ENCODE assay signal across 21 cellular contexts in genomic region chr12:56282030-56282429, GRCh38. TPM values are rescaled to one million over a fixed set of nuclear protein-coding genes. Genes with fewer than 3 reads are reported as not detected.
A peak's percentile ranks its signal among the peaks of the same experiment; 100 is the strongest.
DNase-seq lines count a peak whose midpoint lies in the region; ATAC-seq, FAIRE-seq and TF ChIP-seq lines count a peak whose summit lies in the region.
"Had no signal": no experiment of that assay in that cellular context is flagged by ENCODE, and none has a peak within 500 bp of the region (broad histone marks: within the 10 kb centered on the region; RNA-seq: fewer than 3 reads in every experiment).

No MANE protein-coding gene starts in this region.

- H3K27ac ChIP-seq in CD8-positive, alpha-beta memory T cell (ENCODE audit: low read depth, low read length), result no peak overlapping the region
- H3K27ac ChIP-seq in sigmoid colon, result peak overlapping the region in 3 of 4 donors; percentile 62 to 72 (median 62)
- H3K27ac ChIP-seq in left lung, result no peak overlapping the region
- H3K27ac ChIP-seq: RWPE1 had no signal

- H3K9me3 ChIP-seq in CD8-positive, alpha-beta memory T cell (ENCODE audit: low read length), result no peaks in the 10 kb centered on the region
- H3K9me3 ChIP-seq in sigmoid colon, result no peaks in the 10 kb centered on the region
- H3K9me3 ChIP-seq in left lung, result no peaks in the 10 kb centered on the region

- peaks cover 54% of the 10 kb centered on the region for H3K36me3 ChIP-seq in CD8-positive, alpha-beta memory T cell (ENCODE audit: insufficient read depth, low read length)
- H3K36me3 ChIP-seq in sigmoid colon (peaks cover 30 to 97% (median 65%) of the 10 kb centered on the region in 4 donors), left lung (peaks cover 0 to 93% of the 10 kb centered on the region in 2 donors)

- H3K9me3 Mint-ChIP-seq in activated T-cell treated with anti-CD3 and anti-CD28 coated beads, Interleukin-2, amount 50 U/mL, for 24 hours, result no peaks in the 10 kb centered on the region
- H3K9me3 Mint-ChIP-seq in CD8-positive, alpha-beta memory T cell, result no peaks in the 10 kb centered on the region
- H3K9me3 Mint-ChIP-seq in activated T-helper 17 cell treated with anti-CD3 and anti-CD28 coated beads, Interleukin-2, amount 50 U/mL, for 72 hours, result no peaks in the 10 kb centered on the region

- no peak for DNase-seq in activated T-cell treated with anti-CD3 and anti-CD28 coated beads, Interleukin-2, amount 50 U/mL, for 24 hours
- no peak for DNase-seq in activated T-cell treated with anti-CD3 and anti-CD28 coated beads, Interleukin-2, amount 50 U/mL, for 1 hour
- no peak for DNase-seq in CD8-positive, alpha-beta memory T cell
- no peak for DNase-seq in sigmoid colon
- no peak for DNase-seq in GM19239 (ENCODE audit: insufficient read length, low spot score)
- DNase-seq in left lung, result no peak
- DNase-seq: DMS153, DND-41, NCI-H1092 treated with DMSO at 0.1 percent for 48 hours, NCI-H1436, NCI-H187, NCI-H2081 treated with DMSO at 0.1 percent for 48 hours, NCI-H2171, NCI-H226, NCI-H510A, NCI-H69, SHP77 had no signal

- no peaks in the 10 kb centered on the region for H3K27me3 Mint-ChIP-seq in activated T-cell treated with anti-CD3 and anti-CD28 coated beads, Interleukin-2, amount 50 U/mL, for 24 hours
- no peaks in the 10 kb centered on the region for H3K27me3 Mint-ChIP-seq in CD8-positive, alpha-beta memory T cell
- H3K27me3 Mint-ChIP-seq in activated T-helper 17 cell treated with anti-CD3 and anti-CD28 coated beads, Interleukin-2, amount 50 U/mL, for 72 hours, result no peaks in the 10 kb centered on the region

- TF ChIP-seq CTCF in sigmoid colon (IDR thresholded peaks at IDR 0.05), result no peak
- no peak for TF ChIP-seq CTCF in left lung (IDR thresholded peaks at IDR 0.05)

- no peak for ATAC-seq in activated T-helper 17 cell treated with anti-CD3 and anti-CD28 coated beads, Interleukin-2, amount 50 U/mL, for 72 hours (replicated peaks)
- no peak for ATAC-seq in HG02588 (IDR thresholded peaks at IDR 0.05; ENCODE audit: unreplicated experiment)
- ATAC-seq in left lung, result no peak

- intact Hi-C loops in sigmoid colon (cut with DNase I), result no loop called here
- intact Hi-C loops in left lung (cut with DNase I), result no loop called here

- peak in 1 of 4 donors; percentile 31 for TF ChIP-seq EP300 in sigmoid colon (IDR thresholded peaks at IDR 0.05)

- CTCF ChIA-PET in CD8-positive, alpha-beta memory T cell (lab: Charles Lee), result no interaction called here

- POLR2A ChIA-PET in CD8-positive, alpha-beta memory T cell (lab: Charles Lee), result no interaction called here

- no peaks in the 10 kb centered on the region for H3K27me3 ChIP-seq in CD8-positive, alpha-beta memory T cell (ENCODE audit: insufficient read depth, low read length, poor library complexity, severe bottlenecking)
- H3K27me3 ChIP-seq in sigmoid colon, result no peaks in the 10 kb centered on the region
- no peaks in the 10 kb centered on the region for H3K27me3 ChIP-seq in left lung

- no peaks in the 10 kb centered on the region for H3K4me1 ChIP-seq in CD8-positive, alpha-beta memory T cell (ENCODE audit: insufficient read depth, low read length)
- peaks cover 0 to 34% (median 11%) of the 10 kb centered on the region in 4 donors for H3K4me1 ChIP-seq in sigmoid colon
- peaks cover 0 to 11% of the 10 kb centered on the region in 2 donors for H3K4me1 ChIP-seq in left lung

- WGBS in sigmoid colon, 2 donors, result 81 to 88% methylated on average over 6 of the region's 6 CpGs

- H3K36me3 Mint-ChIP-seq in activated T-cell treated with anti-CD3 and anti-CD28 coated beads, Interleukin-2, amount 50 U/mL, for 24 hours (ENCODE audit: low read depth), result peaks cover 86% of the 10 kb centered on the region
- H3K36me3 Mint-ChIP-seq in CD8-positive, alpha-beta memory T cell, result peaks cover 14 to 66% (median 15%) of the 10 kb centered on the region in 3 donors
- peaks cover 93% of the 10 kb centered on the region for H3K36me3 Mint-ChIP-seq in activated T-helper 17 cell treated with anti-CD3 and anti-CD28 coated beads, Interleukin-2, amount 50 U/mL, for 72 hours (ENCODE audit: low read depth)

- no peak for TF ChIP-seq POLR2A in sigmoid colon (IDR thresholded peaks at IDR 0.05)

- no peak overlapping the region for H3K4me3 ChIP-seq in CD8-positive, alpha-beta memory T cell (ENCODE audit: low read length)
- H3K4me3 ChIP-seq in sigmoid colon (no peak overlapping the region), left lung (no peak overlapping the region)

- peaks cover 6% of the 10 kb centered on the region for H3K4me1 Mint-ChIP-seq in activated T-cell treated with anti-CD3 and anti-CD28 coated beads, Interleukin-2, amount 50 U/mL, for 24 hours (ENCODE audit: low read depth)
- peaks cover 5 to 9% (median 6%) of the 10 kb centered on the region in 3 donors for H3K4me1 Mint-ChIP-seq in CD8-positive, alpha-beta memory T cell
- no peaks in the 10 kb centered on the region for H3K4me1 Mint-ChIP-seq in activated T-helper 17 cell treated with anti-CD3 and anti-CD28 coated beads, Interleukin-2, amount 50 U/mL, for 72 hours

- H3K27ac Mint-ChIP-seq in activated T-cell treated with anti-CD3 and anti-CD28 coated beads, Interleukin-2, amount 50 U/mL, for 24 hours, result peak overlapping the region; percentile 82
- H3K27ac Mint-ChIP-seq in CD8-positive, alpha-beta memory T cell, result peak overlapping the region in 5 of 8 donors; percentile 37 to 75 (median 61)
- H3K27ac Mint-ChIP-seq in activated T-helper 17 cell treated with anti-CD3 and anti-CD28 coated beads, Interleukin-2, amount 50 U/mL, for 72 hours, result peak overlapping the region; percentile 27

- FAIRE-seq in GM19239 (lab: Jason Lieb, UNC), result no peak
- FAIRE-seq: H54 had no signal

- no peak overlapping the region for H3K4me3 Mint-ChIP-seq in activated T-cell treated with anti-CD3 and anti-CD28 coated beads, Interleukin-2, amount 50 U/mL, for 24 hours
- H3K4me3 Mint-ChIP-seq in CD8-positive, alpha-beta memory T cell, result no peak overlapping the region
- no peak overlapping the region for H3K4me3 Mint-ChIP-seq in activated T-helper 17 cell treated with anti-CD3 and anti-CD28 coated beads, Interleukin-2, amount 50 U/mL, for 72 hours

RNA-seq across cellular contexts. Expression of gene COQ10A, which starts 15.3 kb away (rescaled TPM):
- 10 to 100 TPM; 14.3 to 14.4 TPM for total RNA-seq in CD8-positive, alpha-beta memory T cell
- 14.2 TPM for polyA plus RNA-seq in CD8-positive, alpha-beta memory T cell
- 1 to 10 TPM; 5.3 to 9.7 TPM for total RNA-seq in activated T-helper 17 cell treated with anti-CD3 and anti-CD28 coated beads, Interleukin-2, amount 50 U/mL, for 72 hours
- total RNA-seq in sigmoid colon (10 to 100 TPM; 11.8 to 25.0 (median 19.9) TPM), left lung (10 to 100 TPM in 1 of 2 donors, 1 to 10 TPM in 1; 9.4 to 10.9 TPM)
- 1 to 10 TPM; 2.4 to 6.2 (median 3.0) TPM for polyA plus RNA-seq in sigmoid colon

RNA-seq across cellular contexts. Expression of gene CS, which starts 18.1 kb away (rescaled TPM):
- total RNA-seq in CD8-positive, alpha-beta memory T cell, result 100 to 1,000 TPM; 279 to 286 TPM
- 78.8 TPM for polyA plus RNA-seq in CD8-positive, alpha-beta memory T cell
- total RNA-seq in activated T-helper 17 cell treated with anti-CD3 and anti-CD28 coated beads, Interleukin-2, amount 50 U/mL, for 72 hours, result 100 to 1,000 TPM; 230 to 363 TPM
- total RNA-seq in sigmoid colon (100 to 1,000 TPM in 2 of 4 donors, 10 to 100 TPM in 2; 75.9 to 130 (median 99.6) TPM), left lung (100 to 1,000 TPM; 193 to 213 TPM)
- 100 to 1,000 TPM; 102 to 151 (median 139) TPM for polyA plus RNA-seq in sigmoid colon

RNA-seq across cellular contexts. Expression of gene ANKRD52, which starts 23.8 kb away (rescaled TPM):
- total RNA-seq in CD8-positive, alpha-beta memory T cell, result 10 to 100 TPM; 67.0 to 69.9 TPM
- polyA plus RNA-seq in CD8-positive, alpha-beta memory T cell, result 16.1 TPM
- 10 to 100 TPM; 31.1 to 43.0 TPM for total RNA-seq in activated T-helper 17 cell treated with anti-CD3 and anti-CD28 coated beads, Interleukin-2, amount 50 U/mL, for 72 hours
- total RNA-seq in sigmoid colon (10 to 100 TPM in 2 of 4 donors, 1 to 10 TPM in 2; 8.4 to 19.1 (median 10.5) TPM), left lung (10 to 100 TPM; 33.3 to 39.3 TPM)
- polyA plus RNA-seq in sigmoid colon, result 10 to 100 TPM in 1 of 3 donors, 1 to 10 TPM in 2; 4.2 to 20.1 (median 6.7) TPM

RNA-seq across cellular contexts. Expression of gene CNPY2, which starts 33.8 kb away (rescaled TPM):
- total RNA-seq in CD8-positive, alpha-beta memory T cell, result 100 to 1,000 TPM; 165 to 167 TPM
- polyA plus RNA-seq in CD8-positive, alpha-beta memory T cell, result 188 TPM
- total RNA-seq in activated T-helper 17 cell treated with anti-CD3 and anti-CD28 coated beads, Interleukin-2, amount 50 U/mL, for 72 hours, result 100 to 1,000 TPM in 1 of 2 donors, 10 to 100 TPM in 1; 86.5 to 165 TPM
- total RNA-seq in sigmoid colon, result 10 to 100 TPM; 48.7 to 77.1 (median 67.9) TPM
- 100 to 1,000 TPM in 1 of 3 donors, 10 to 100 TPM in 2; 28.2 to 103 (median 39.6) TPM for polyA plus RNA-seq in sigmoid colon
- 100 to 1,000 TPM; 135 to 152 TPM for total RNA-seq in left lung

RNA-seq across cellular contexts. Expression of gene PAN2, which starts 51.8 kb away (rescaled TPM):
- 10 to 100 TPM; 36.6 to 40.4 TPM for total RNA-seq in CD8-positive, alpha-beta memory T cell
- 5.4 TPM for polyA plus RNA-seq in CD8-positive, alpha-beta memory T cell
- total RNA-seq in activated T-helper 17 cell treated with anti-CD3 and anti-CD28 coated beads, Interleukin-2, amount 50 U/mL, for 72 hours, result 10 to 100 TPM; 24.4 to 74.5 TPM
- total RNA-seq in sigmoid colon (10 to 100 TPM; 26.4 to 67.0 (median 36.8) TPM), left lung (10 to 100 TPM; 49.9 to 58.4 TPM)
- 10 to 100 TPM in 1 of 3 donors, 1 to 10 TPM in 2; 5.4 to 30.0 (median 5.5) TPM for polyA plus RNA-seq in sigmoid colon

Comparison
In these comparisons a context has a peak if more than half of its experiments do, and no peak if none do; other contexts are left out.
1. H3K27ac Mint-ChIP-seq: peak in every context shown above with its lines; median percentile 82 in activated T-cell treated with anti-CD3 and anti-CD28 coated beads, Interleukin-2, amount 50 U/mL, for 24 hours; 61 in CD8-positive, alpha-beta memory T cell; 27 in activated T-helper 17 cell treated with anti-CD3 and anti-CD28 coated beads, Interleukin-2, amount 50 U/mL, for 72 hours.
2. H3K27ac ChIP-seq: peak in sigmoid colon (3 of 4); none in CD8-positive, alpha-beta memory T cell (single experiment) and left lung (0 of 2).